Comparison of ENCODE assay signal across 14 cellular contexts in genomic region chr15:63986185-63986680, GRCh38.
DNase-seq lines count a peak whose midpoint lies in the region; ATAC-seq and TF ChIP-seq lines count a peak whose summit lies in the region.
"Had no signal": no experiment of that assay in that cellular context is flagged by ENCODE, and none has a peak within 500 bp of the region (broad histone marks: within the 10 kb centered on the region; RNA-seq: fewer than 3 reads in every experiment).

No MANE protein-coding gene starts in this region.

- CTCF ChIA-PET in activated CD4-positive, alpha-beta memory T cell treated with anti-CD3 and anti-CD28 coated beads for 36 hours (lab: Charles Lee), result interaction anchor here (0.6 to 3.5 kb wide), 6 partner anchors 9 to 377 kb away, joined by 3 to 17 read pairs (median 3); partner anchors contain the start of gene DAPK2
- CTCF ChIA-PET in activated CD4-positive, alpha-beta memory T cell treated with anti-CD3 and anti-CD28 coated beads, Interleukin-2, amount 10 ng/mL, durations not matched to agents 7 days and 5 days (lab: Charles Lee), result interaction anchor here (2.7 kb wide), 1 partner anchor 61 kb away, joined by 5 read pairs; the partner anchor contains the start of gene DAPK2

- POLR2A ChIA-PET in activated CD4-positive, alpha-beta memory T cell treated with anti-CD3 and anti-CD28 coated beads for 36 hours (lab: Charles Lee), result interaction anchor here (0.7 to 1.5 kb wide), 4 partner anchors 16 to 27 kb away, joined by 3 to 5 read pairs (median 4); no protein-coding TSS in a partner anchor
- POLR2A ChIA-PET in activated CD4-positive, alpha-beta memory T cell treated with anti-CD3 and anti-CD28 coated beads, Interleukin-2, amount 10 ng/mL, durations not matched to agents 7 days and 5 days (lab: Charles Lee), result no interaction called here

- peaks cover 11% of the 10 kb centered on the region for H3K4me1 Mint-ChIP-seq in activated CD4-positive, alpha-beta memory T cell treated with anti-CD3 and anti-CD28 coated beads for 36 hours (ENCODE audit: low read depth)
- H3K4me1 Mint-ChIP-seq in activated CD4-positive, alpha-beta memory T cell treated with anti-CD3 and anti-CD28 coated beads, Interleukin-2, amount 10 ng/mL, durations not matched to agents 7 days and 5 days, result peaks cover 13% of the 10 kb centered on the region

- H3K27ac ChIP-seq in HL-60 (replicated peaks) (peak overlapping the region; percentile 79), left lung (peak overlapping the region; percentile 80 to 89), suprapubic skin (peak overlapping the region; percentile 67)

- H3K36me3 Mint-ChIP-seq in activated CD4-positive, alpha-beta memory T cell treated with anti-CD3 and anti-CD28 coated beads for 36 hours, result no peaks in the 10 kb centered on the region
- H3K36me3 Mint-ChIP-seq in activated CD4-positive, alpha-beta memory T cell treated with anti-CD3 and anti-CD28 coated beads, Interleukin-2, amount 10 ng/mL, durations not matched to agents 7 days and 5 days (ENCODE audit: low read depth), result no peaks in the 10 kb centered on the region

- peaks cover 8 to 75% of the 10 kb centered on the region in 2 donors for H3K4me1 ChIP-seq in left lung
- H3K4me1 ChIP-seq in suprapubic skin, result peaks cover 47% of the 10 kb centered on the region
- H3K4me1 ChIP-seq in HAP-1, result peaks cover 11% of the 10 kb centered on the region

- H3K27me3 ChIP-seq in HL-60 (ENCODE audit: insufficient read depth, poor library complexity, severe bottlenecking) (no peaks in the 10 kb centered on the region), left lung (no peaks in the 10 kb centered on the region), suprapubic skin (no peaks in the 10 kb centered on the region), HAP-1 (ENCODE audit: low read depth) (no peaks in the 10 kb centered on the region)
- H3K27me3 ChIP-seq: cardiac muscle cell had no signal

- intact Hi-C loops in activated CD4-positive, alpha-beta memory T cell treated with anti-CD3 and anti-CD28 coated beads for 36 hours (cut with micrococcal nuclease), result loop anchor here (1.0 to 5.0 kb wide), 3 partner anchors 15 to 61 kb away; partner anchors contain the start of gene DAPK2
- intact Hi-C loops in left lung (cut with DNase I), result no loop called here

- in situ Hi-C loops in HAP-1 (cut with MboI; ENCODE audit: low sequenced_read_pairs), result no loop called here
- in situ Hi-C loops in GM13977 (cut with MboI; ENCODE audit: low pct_unique_long_range_greater_than_20kb, low sequenced_read_pairs, unreplicated experiment), result no loop called here

- TF ChIP-seq EP300 in suprapubic skin (IDR thresholded peaks at IDR 0.05), result no peak

- WGBS in suprapubic skin, result 41% methylated on average over 6 of the region's 6 CpGs

- H3K36me3 ChIP-seq in left lung (no peaks in the 10 kb centered on the region), suprapubic skin (no peaks in the 10 kb centered on the region), HAP-1 (replicated peaks) (no peaks in the 10 kb centered on the region)
- H3K36me3 ChIP-seq: cardiac muscle cell had no signal

- no peak for TF ChIP-seq CTCF in HL-60 (IDR thresholded peaks at IDR 0.05; ENCODE audit: insufficient read depth, low read length)
- no peak for TF ChIP-seq CTCF in left lung (IDR thresholded peaks at IDR 0.05)
- no peak for TF ChIP-seq CTCF in suprapubic skin (IDR thresholded peaks at IDR 0.05)
- TF ChIP-seq CTCF in GM13977 (IDR thresholded peaks at IDR 0.05; ENCODE audit: extremely low read depth, insufficient read depth, missing control alignments), result no peak

- H3K27me3 Mint-ChIP-seq in activated CD4-positive, alpha-beta memory T cell treated with anti-CD3 and anti-CD28 coated beads for 36 hours, result no peaks in the 10 kb centered on the region
- H3K27me3 Mint-ChIP-seq in activated CD4-positive, alpha-beta memory T cell treated with anti-CD3 and anti-CD28 coated beads, Interleukin-2, amount 10 ng/mL, durations not matched to agents 7 days and 5 days, result no peaks in the 10 kb centered on the region
- H3K27me3 Mint-ChIP-seq: CD8-positive, alpha-beta memory T cell had no signal

- no peak overlapping the region for H3K4me3 ChIP-seq in HL-60 (replicated peaks; ENCODE audit: insufficient read depth, low read length)
- H3K4me3 ChIP-seq in left lung, result no peak overlapping the region
- no peak overlapping the region for H3K4me3 ChIP-seq in suprapubic skin
- H3K4me3 ChIP-seq in HAP-1, result no peak overlapping the region
- H3K4me3 ChIP-seq: cardiac muscle cell had no signal

- DNase-seq in activated CD4-positive, alpha-beta memory T cell treated with anti-CD3 and anti-CD28 coated beads for 36 hours, result no peak
- DNase-seq in activated CD4-positive, alpha-beta memory T cell treated with anti-CD3 and anti-CD28 coated beads, Interleukin-2, amount 10 ng/mL, durations not matched to agents 7 days and 5 days, result no peak
- no peak for DNase-seq in HL-60 (ENCODE audit: low read depth in 1 of 2, low spot score in 1 of 2)
- no peak for DNase-seq in left lung
- DNase-seq in suprapubic skin (ENCODE audit: low spot score in 2 of 2), result no peak
- DNase-seq in HAP-1 (ENCODE audit: low spot score in 2 of 2), result no peak
- DNase-seq in NOMO-1 treated with dmso at 0.1 percent for 144 hours (lab: John Stamatoyannopoulos, UW; ENCODE audit: unreplicated experiment), result no peak
- DNase-seq in GM13977 (ENCODE audit: low spot score), result no peak
- DNase-seq: 8988T; activated naive CD4-positive, alpha-beta T cell treated with anti-CD3 and anti-CD28 coated beads for 36 hours; CD8-positive, alpha-beta memory T cell; NCI-H1436 treated with DMSO at 0.1 percent for 48 hours; NCI-H524 treated with DMSO at 0.1 percent for 48 hours had no signal

- no peak for ATAC-seq in left lung

- H3K9me3 ChIP-seq in left lung (no peaks in the 10 kb centered on the region), suprapubic skin (no peaks in the 10 kb centered on the region), HAP-1 (no peaks in the 10 kb centered on the region)

- no peaks in the 10 kb centered on the region for H3K9me3 Mint-ChIP-seq in activated CD4-positive, alpha-beta memory T cell treated with anti-CD3 and anti-CD28 coated beads for 36 hours
- no peaks in the 10 kb centered on the region for H3K9me3 Mint-ChIP-seq in activated CD4-positive, alpha-beta memory T cell treated with anti-CD3 and anti-CD28 coated beads, Interleukin-2, amount 10 ng/mL, durations not matched to agents 7 days and 5 days
- H3K9me3 Mint-ChIP-seq: activated naive CD4-positive, alpha-beta T cell treated with anti-CD3 and anti-CD28 coated beads for 36 hours; CD8-positive, alpha-beta memory T cell had no signal

- TF ChIP-seq POLR2A in suprapubic skin (IDR thresholded peaks at IDR 0.05), result no peak

- no peak overlapping the region for H3K4me3 Mint-ChIP-seq in activated CD4-positive, alpha-beta memory T cell treated with anti-CD3 and anti-CD28 coated beads for 36 hours
- H3K4me3 Mint-ChIP-seq in activated CD4-positive, alpha-beta memory T cell treated with anti-CD3 and anti-CD28 coated beads, Interleukin-2, amount 10 ng/mL, durations not matched to agents 7 days and 5 days, result no peak overlapping the region
- H3K4me3 Mint-ChIP-seq: activated naive CD4-positive, alpha-beta T cell treated with anti-CD3 and anti-CD28 coated beads for 36 hours; CD8-positive, alpha-beta memory T cell had no signal

- H3K27ac Mint-ChIP-seq in activated CD4-positive, alpha-beta memory T cell treated with anti-CD3 and anti-CD28 coated beads for 36 hours, result peak overlapping the region; percentile 38
- H3K27ac Mint-ChIP-seq in activated CD4-positive, alpha-beta memory T cell treated with anti-CD3 and anti-CD28 coated beads, Interleukin-2, amount 10 ng/mL, durations not matched to agents 7 days and 5 days, result no peak overlapping the region
- H3K27ac Mint-ChIP-seq: activated naive CD4-positive, alpha-beta T cell treated with anti-CD3 and anti-CD28 coated beads for 36 hours had no signal
